In genomic region chr17:80832888-80833583, GRCh38 we compare ENCODE assay signal across 8 cellular contexts.
A peak's percentile ranks its signal among the peaks of the same experiment; 100 is the strongest.
DNase-seq lines count a peak whose midpoint lies in the region; ATAC-seq, FAIRE-seq and TF ChIP-seq lines count a peak whose summit lies in the region.

No MANE protein-coding gene starts in this region.

- intact Hi-C loops in spleen (cut with DNase I; ENCODE audit: low total_unique reads): no loop called here

- WGBS in spleen, 5 donors: 4 to 6% (median 4%) methylated on average over 22 to 25 of the region's 25 CpGs

- H3K27me3 ChIP-seq in spleen (replicated peaks in 1 of 7): no peaks in the 10 kb centered on the region

- H3K4me1 ChIP-seq in spleen: peaks cover 8 to 34% (median 20%) of the 10 kb centered on the region in 6 donors

- TF ChIP-seq POLR2A in spleen (IDR thresholded peaks at IDR 0.05): peak in 1 of 3 donors; percentile 41

- peak overlapping the region; percentile 14 to 65 (median 44) for H3K4me3 ChIP-seq in spleen

- ATAC-seq in GM18861 (IDR thresholded peaks at IDR 0.05; ENCODE audit: unreplicated experiment): peak; percentile 67
- peak; percentile 73 for ATAC-seq in HG03095 (IDR thresholded peaks at IDR 0.05; ENCODE audit: unreplicated experiment)
- ATAC-seq in activated CD4-positive, CD25-positive, alpha-beta regulatory T cell treated with anti-CD3 and anti-CD28 coated beads, Interleukin-2, amount 50 U/mL, for 24 hours: peak; percentile 91 to 93
- ATAC-seq in central memory CD8-positive, alpha-beta T cell (replicated peaks; ENCODE audit: extremely low read depth, poor library complexity, severe bottlenecking): peak; percentile 92

- H3K36me3 Mint-ChIP-seq in central memory CD8-positive, alpha-beta T cell (ENCODE audit: insufficient read depth): peaks cover 9% of the 10 kb centered on the region

- TF ChIP-seq CTCF in spleen (IDR thresholded peaks at IDR 0.05 in 8 of 11, conservative IDR thresholded peaks at IDR 0.05 in 3 of 11): no peak

- peaks cover 20% of the 10 kb centered on the region for H3K4me1 Mint-ChIP-seq in central memory CD8-positive, alpha-beta T cell

- H3K9me3 Mint-ChIP-seq in central memory CD8-positive, alpha-beta T cell: no peaks in the 10 kb centered on the region

- H3K4me3 Mint-ChIP-seq in central memory CD8-positive, alpha-beta T cell: peak overlapping the region; percentile 78

- no peaks in the 10 kb centered on the region for H3K9me3 ChIP-seq in spleen

- DNase-seq in NCI-H2171 (lab: John Stamatoyannopoulos, UW) (peak; percentile 93), islet precursor cell (peak; percentile 100), spleen (peak; percentile 90)
- peak; percentile 48 to 62 for DNase-seq in central memory CD8-positive, alpha-beta T cell (ENCODE audit: low spot score in 2 of 2)

- peaks cover 0 to 13% (median 2%) of the 10 kb centered on the region in 6 donors for H3K36me3 ChIP-seq in spleen

- peak; percentile 82 for FAIRE-seq in A204.1 (lab: Jason Lieb, UNC)

- H3K27me3 Mint-ChIP-seq in central memory CD8-positive, alpha-beta T cell: no peaks in the 10 kb centered on the region

- peak overlapping the region; percentile 84 to 90 (median 86) for H3K27ac ChIP-seq in spleen

- peak overlapping the region; percentile 92 for H3K27ac Mint-ChIP-seq in central memory CD8-positive, alpha-beta T cell (ENCODE audit: low read depth)

Comparison
In these comparisons a context has a peak if more than half of its experiments do, and no peak if none do; other contexts are left out.
1. Peak in every context shown above with its lines: DNase-seq, ATAC-seq, H3K4me3 ChIP-seq and H3K27ac ChIP-seq.